Comparison of ENCODE assay signal across 9 cellular contexts in the genomic region with DNA sequence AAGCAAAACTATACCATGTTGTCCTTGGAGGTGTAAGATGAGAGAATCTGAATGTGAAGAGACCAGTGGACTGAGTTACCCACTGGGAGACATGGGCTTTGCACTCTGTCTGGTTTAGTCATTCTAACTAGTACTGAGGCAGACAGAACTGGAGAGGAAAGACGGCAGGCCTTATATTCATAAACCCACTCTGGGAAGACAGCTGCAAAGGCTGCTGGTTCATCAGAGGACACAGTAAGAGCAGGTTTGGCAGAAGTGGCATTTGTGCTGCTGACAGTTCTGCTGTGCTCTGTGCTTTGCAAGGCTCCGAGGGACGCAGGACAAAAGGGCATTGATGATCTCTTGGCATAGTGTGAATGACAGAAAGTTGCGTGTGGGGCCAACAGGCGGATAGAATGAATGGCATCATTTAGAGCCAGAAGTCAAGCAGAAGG.
DNase-seq lines count a peak whose midpoint lies in the region; ATAC-seq and TF ChIP-seq lines count a peak whose summit lies in the region.
"Had no signal": no experiment of that assay in that cellular context is flagged by ENCODE, and none has a peak within 500 bp of the region (broad histone marks: within the 10 kb centered on the region; RNA-seq: fewer than 3 reads in every experiment).

No MANE protein-coding gene starts in this region.

- H3K4me1 Mint-ChIP-seq in naive thymus-derived CD8-positive, alpha-beta T cell, result no peaks in the 10 kb centered on the region

- H3K9me3 Mint-ChIP-seq in naive thymus-derived CD8-positive, alpha-beta T cell, result no peaks in the 10 kb centered on the region

- no peaks in the 10 kb centered on the region for H3K36me3 Mint-ChIP-seq in naive thymus-derived CD8-positive, alpha-beta T cell

- peaks cover 0 to 4% (median 0%) of the 10 kb centered on the region in 5 donors for H3K27me3 Mint-ChIP-seq in naive thymus-derived CD8-positive, alpha-beta T cell

- TF ChIP-seq CTCF in cardiac fibroblast (IDR thresholded peaks at IDR 0.05; ENCODE audit: low read depth, low read length) (no peak), sigmoid colon (IDR thresholded peaks at IDR 0.05) (no peak), prostate gland (IDR thresholded peaks at IDR 0.05) (no peak)

- no peak for TF ChIP-seq EP300 in sigmoid colon (IDR thresholded peaks at IDR 0.05)

- DNase-seq in cardiac fibroblast (ENCODE audit: low read depth in 2 of 2) (peak; percentile 13 to 40), hippocampal formation (lab: John Stamatoyannopoulos, UW) (peak; percentile 88 to 99), sigmoid colon (peak; percentile 71), DMS 273 treated with DMSO at 0.1 percent for 48 hours (lab: John Stamatoyannopoulos, UW) (no peak), prostate gland (ENCODE audit: low spot score) (no peak)
- no peak for DNase-seq in stimulated activated naive CD8-positive, alpha-beta T cell treated with anti-CD3 and anti-CD28 coated beads, Interleukin-15, Interleukin-2, amounts not matched to agents 100 U/mL and 50 U/mL, for 24 hours
- no peak for DNase-seq in naive thymus-derived CD8-positive, alpha-beta T cell
- DNase-seq: activated naive CD4-positive, alpha-beta T cell treated with anti-CD3 and anti-CD28 coated beads, Interleukin-2, amount 50 U/mL, for 16 hours had no signal

- 70 to 81% methylated on average over 5 of the region's 5 CpGs for WGBS in sigmoid colon, 2 donors
- WGBS in prostate gland, result 27% methylated on average over 5 of the region's 5 CpGs

- H3K27ac ChIP-seq in sigmoid colon, result peak overlapping the region; percentile 38 to 59 (median 51)
- H3K27ac ChIP-seq in prostate gland, result no peak overlapping the region

- H3K9me3 ChIP-seq in sigmoid colon (no peaks in the 10 kb centered on the region), prostate gland (no peaks in the 10 kb centered on the region)

- no peaks in the 10 kb centered on the region for H3K36me3 ChIP-seq in sigmoid colon
- H3K36me3 ChIP-seq in prostate gland, result no peaks in the 10 kb centered on the region

- ATAC-seq in GM18870 (IDR thresholded peaks at IDR 0.05; ENCODE audit: unreplicated experiment), result peak; percentile 59
- no peak for ATAC-seq in stimulated activated naive CD8-positive, alpha-beta T cell treated with anti-CD3 and anti-CD28 coated beads, Interleukin-15, Interleukin-2, amounts not matched to agents 100 U/mL and 50 U/mL, for 24 hours
- ATAC-seq in naive thymus-derived CD8-positive, alpha-beta T cell, result no peak

- H3K4me3 Mint-ChIP-seq in naive thymus-derived CD8-positive, alpha-beta T cell, result no peak overlapping the region

- H3K27me3 ChIP-seq in sigmoid colon, result no peaks in the 10 kb centered on the region
- H3K27me3 ChIP-seq in prostate gland (replicated peaks; ENCODE audit: insufficient read depth), result no peaks in the 10 kb centered on the region

- H3K4me1 ChIP-seq in sigmoid colon, result peaks cover 0 to 6% (median 0%) of the 10 kb centered on the region in 4 donors
- H3K4me1 ChIP-seq in prostate gland (replicated peaks), result no peaks in the 10 kb centered on the region

- POLR2A ChIA-PET in naive thymus-derived CD8-positive, alpha-beta T cell (lab: Charles Lee), result no interaction called here

- TF ChIP-seq POLR2A in sigmoid colon (IDR thresholded peaks at IDR 0.05), result no peak
- TF ChIP-seq POLR2A in prostate gland (IDR thresholded peaks at IDR 0.05), result no peak

- no peak overlapping the region for H3K27ac Mint-ChIP-seq in naive thymus-derived CD8-positive, alpha-beta T cell

- intact Hi-C loops in sigmoid colon (cut with DNase I) (no loop called here), prostate gland (cut with DNase I) (no loop called here)

- no peak overlapping the region for H3K4me3 ChIP-seq in cardiac fibroblast (replicated peaks in 1 of 2; ENCODE audit: low read depth in 2 of 2, low read length in 2 of 2)
- H3K4me3 ChIP-seq in sigmoid colon, result no peak overlapping the region
- no peak overlapping the region for H3K4me3 ChIP-seq in prostate gland

Comparison
In these comparisons a context has a peak if more than half of its experiments do, and no peak if none do; other contexts are left out.
1. DNase-seq: peak in cardiac fibroblast (2 of 2), hippocampal formation (2 of 2) and sigmoid colon (single experiment); none in stimulated activated naive CD8-positive, alpha-beta T cell treated with anti-CD3 and anti-CD28 coated beads, Interleukin-15, Interleukin-2, amounts not matched to agents 100 U/mL and 50 U/mL, for 24 hours (single experiment), naive thymus-derived CD8-positive, alpha-beta T cell (0 of 10), DMS 273 treated with DMSO at 0.1 percent for 48 hours (single experiment) and prostate gland (single experiment).
2. H3K27ac ChIP-seq: peak in sigmoid colon (4 of 4); none in prostate gland (0 of 2).